In the genomic region with DNA sequence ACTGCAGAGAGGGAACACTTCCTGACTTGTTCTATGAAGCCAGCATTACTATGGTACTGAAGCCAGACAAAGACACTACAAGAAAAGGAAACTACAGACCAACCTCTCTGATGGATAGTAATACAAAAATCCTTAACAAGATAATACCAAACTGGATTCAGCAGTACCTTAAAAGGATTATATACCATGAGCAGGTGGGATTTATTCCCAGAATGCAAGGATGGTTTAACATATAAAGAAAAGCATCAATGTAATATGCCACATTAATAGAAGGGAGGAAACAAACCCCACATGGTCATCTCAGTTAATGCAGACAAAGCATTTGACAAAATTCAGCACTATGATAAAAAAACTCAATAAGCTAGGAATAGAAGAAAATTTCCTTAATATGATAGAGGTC, we compare ENCODE assay signal across 28 cellular contexts. TPM values are rescaled to one million over a fixed set of nuclear protein-coding genes. Genes with fewer than 3 reads are reported as not detected.
A peak's percentile ranks its signal among the peaks of the same experiment; 100 is the strongest.
DNase-seq lines count a peak whose midpoint lies in the region; ATAC-seq, FAIRE-seq and TF ChIP-seq lines count a peak whose summit lies in the region.
"Had no signal": no experiment of that assay in that cellular context is flagged by ENCODE, and none has a peak within 500 bp of the region (broad histone marks: within the 10 kb centered on the region; RNA-seq: fewer than 3 reads in every experiment).

No MANE protein-coding gene starts in this region.

- no peak for ATAC-seq in K562
- ATAC-seq in activated CD4-positive, alpha-beta T cell treated with anti-CD3 and anti-CD28 coated beads for 36 hours = no peak
- ATAC-seq: GM12878 had no signal

- peaks cover 2% of the 10 kb centered on the region for H3K9me3 Mint-ChIP-seq in activated CD4-positive, alpha-beta T cell treated with anti-CD3 and anti-CD28 coated beads for 36 hours (ENCODE audit: low read depth)

- no peak overlapping the region for H3K9ac ChIP-seq in K562 (ENCODE audit: insufficient read depth in 1 of 2, low read depth in 2 of 2, low read length in 2 of 2)
- H3K9ac ChIP-seq: BLaER1 had no signal

- POLR2A ChIA-PET in K562 (lab: Yijun Ruan, JAX) = no interaction called here
- POLR2A ChIA-PET in activated CD4-positive, alpha-beta T cell treated with anti-CD3 and anti-CD28 coated beads for 36 hours (lab: Charles Lee) = no interaction called here

- peaks cover 6% of the 10 kb centered on the region; the same call in 1 of the 2 replicates for H3K9me3 ChIP-seq in K562 (replicated peaks; ENCODE audit: control insufficient read depth, insufficient read depth, low read depth, low read length)
- H3K9me3 ChIP-seq: BE2C had no signal

- CTCF ChIA-PET in K562 (lab: Yijun Ruan, JAX; ENCODE audit: low intra/inter-chr PET ratio) = no interaction called here
- CTCF ChIA-PET in activated CD4-positive, alpha-beta T cell treated with anti-CD3 and anti-CD28 coated beads for 36 hours (lab: Charles Lee) = no interaction called here

- no peaks in the 10 kb centered on the region for H3K36me3 ChIP-seq in K562 (ENCODE audit: control insufficient read depth, insufficient read depth, low read length)
- H3K36me3 ChIP-seq: BE2C, BLaER1 had no signal

- no peak overlapping the region for H3K4me3 Mint-ChIP-seq in activated CD4-positive, alpha-beta T cell treated with anti-CD3 and anti-CD28 coated beads for 36 hours
- H3K4me3 Mint-ChIP-seq: CD14-positive monocyte; CD4-positive, CD25-positive, alpha-beta regulatory T cell; CD8-positive, alpha-beta memory T cell had no signal

- no peak for FAIRE-seq in K562 (lab: Jason Lieb, UNC)
- FAIRE-seq: A204.1, GM12878, GM12892, GM18507 had no signal

- H3K4me3 ChIP-seq in K562 = no peak overlapping the region
- H3K4me3 ChIP-seq: BLaER1, GM12878 had no signal

- H3K4me1 Mint-ChIP-seq in activated CD4-positive, alpha-beta T cell treated with anti-CD3 and anti-CD28 coated beads for 36 hours = peaks cover 13% of the 10 kb centered on the region
- H3K4me1 Mint-ChIP-seq: CD14-positive monocyte; CD4-positive, alpha-beta memory T cell; CD4-positive, CD25-positive, alpha-beta regulatory T cell; CD8-positive, alpha-beta memory T cell had no signal

- no peak overlapping the region for H3K4me2 ChIP-seq in K562 (ENCODE audit: insufficient read depth, low read length)
- H3K4me2 ChIP-seq: BLaER1 had no signal

- H4K20me1 ChIP-seq in K562 (replicated peaks; ENCODE audit: control insufficient read depth, insufficient read depth, low read length) = no peaks in the 10 kb centered on the region
- H4K20me1 ChIP-seq: BLaER1 had no signal

- H2AFZ ChIP-seq in K562 (ENCODE audit: low read depth, low read length) = no peak overlapping the region

- peak; percentile 21 for DNase-seq in NCI-H82 (lab: John Stamatoyannopoulos, UW)
- no peak for DNase-seq in NCI-H82 treated with DMSO at 0.1 percent for 48 hours (lab: John Stamatoyannopoulos, UW; ENCODE audit: unreplicated experiment)
- DNase-seq in K562 (ENCODE audit: extremely low read depth in 1 of 4, low spot score in 3 of 4) = no peak
- DNase-seq in hippocampal formation (lab: John Stamatoyannopoulos, UW) = no peak
- no peak for DNase-seq in activated CD4-positive, alpha-beta T cell treated with anti-CD3 and anti-CD28 coated beads for 36 hours
- DNase-seq: 8988T; ACHN; BE2C; C1 segment of cervical spinal cord; CD4-positive, alpha-beta memory T cell; CD4-positive, CD25-positive, alpha-beta regulatory T cell; CD8-positive, alpha-beta memory T cell; COR-L47; DMS 273 treated with DMSO at 0.1 percent for 48 hours; DMS153; DMS79; DND-41; EL; GDM1 had no signal

- TF ChIP-seq POLR2A in K562 (conservative IDR thresholded peaks at IDR 0.05) = no peak

- H3K27me3 ChIP-seq in K562 (ENCODE audit: control insufficient read depth in 2 of 2, insufficient read depth in 2 of 2, low read length in 2 of 2) = no peaks in the 10 kb centered on the region
- H3K27me3 ChIP-seq: BLaER1 had no signal

- intact Hi-C loops in K562 (cut with micrococcal nuclease) = no loop called here
- intact Hi-C loops in activated CD4-positive, alpha-beta T cell treated with anti-CD3 and anti-CD28 coated beads for 36 hours (cut with DNase I, micrococcal nuclease) = no loop called here

- H3K9me1 ChIP-seq in K562 (ENCODE audit: control insufficient read depth, insufficient read depth, low read length) = no peaks in the 10 kb centered on the region

- no peak overlapping the region for H3K27ac Mint-ChIP-seq in activated CD4-positive, alpha-beta T cell treated with anti-CD3 and anti-CD28 coated beads for 36 hours
- H3K27ac Mint-ChIP-seq: CD14-positive monocyte; CD4-positive, alpha-beta memory T cell; CD4-positive, CD25-positive, alpha-beta regulatory T cell; CD8-positive, alpha-beta memory T cell had no signal

- in situ Hi-C loops in K562 (cut with MboI) = no loop called here

- no TSS peak for BruUV-seq in K562 (replicated peaks; lab: Mats Ljungman, UMichigan)

- H3K27ac ChIP-seq in K562 (ENCODE audit: extremely low read depth, low read depth, low read length) = no peak overlapping the region
- H3K27ac ChIP-seq: BLaER1 had no signal

- TF ChIP-seq EP300 in K562 (IDR thresholded peaks at IDR 0.05; ENCODE audit: low read length) = no peak

- peaks cover 10% of the 10 kb centered on the region for H3K27me3 Mint-ChIP-seq in activated CD4-positive, alpha-beta T cell treated with anti-CD3 and anti-CD28 coated beads for 36 hours

- H3K79me2 ChIP-seq in K562 (ENCODE audit: control insufficient read depth, insufficient read depth, low read length) = no peaks in the 10 kb centered on the region

- no peaks in the 10 kb centered on the region for H3K4me1 ChIP-seq in K562 (replicated peaks in 1 of 2; ENCODE audit: control insufficient read depth in 2 of 2, insufficient read depth in 2 of 2, low read length in 2 of 2)
- H3K4me1 ChIP-seq: BE2C, BLaER1 had no signal

- TF ChIP-seq CTCF in K562 (IDR thresholded peaks at IDR 0.05 in 2 of 3, conservative IDR thresholded peaks at IDR 0.05 in 1 of 3; ENCODE audit: insufficient read depth in 2 of 3, low read depth in 1 of 3, low read length in 3 of 3) = no peak

- H3K36me3 Mint-ChIP-seq in activated CD4-positive, alpha-beta T cell treated with anti-CD3 and anti-CD28 coated beads for 36 hours (ENCODE audit: low read depth) = no peaks in the 10 kb centered on the region
- H3K36me3 Mint-ChIP-seq: CD14-positive monocyte; CD4-positive, CD25-positive, alpha-beta regulatory T cell had no signal

- TF ChIP-seq RAD21 in K562 (CRISPR knock-in tag; conservative IDR thresholded peaks at IDR 0.05 in 1 of 2, IDR thresholded peaks at IDR 0.05 in 1 of 2) = no peak

TF ChIP-seq in K562, 482 proteins besides CTCF, POLR2A, EP300 and RAD21 (continues in another document):
- TF ChIP-seq CBX3 (IDR thresholded peaks at IDR 0.05; ENCODE audit: borderline replicate concordance in 1 of 2, low read length in 2 of 2) (peak in 1 of 2 experiments; percentile 89; a peak in 1 of 3 replicates), KAT8 (IDR thresholded peaks at IDR 0.05; ENCODE audit: low read depth) (no peak), ZNF780A (CRISPR knock-in tag; IDR thresholded peaks at IDR 0.05) (no peak), SPI1 (IDR thresholded peaks at IDR 0.05; ENCODE audit: borderline replicate concordance, low read depth, low read length) (no peak)
- TF ChIP-seq, protein P1, sequence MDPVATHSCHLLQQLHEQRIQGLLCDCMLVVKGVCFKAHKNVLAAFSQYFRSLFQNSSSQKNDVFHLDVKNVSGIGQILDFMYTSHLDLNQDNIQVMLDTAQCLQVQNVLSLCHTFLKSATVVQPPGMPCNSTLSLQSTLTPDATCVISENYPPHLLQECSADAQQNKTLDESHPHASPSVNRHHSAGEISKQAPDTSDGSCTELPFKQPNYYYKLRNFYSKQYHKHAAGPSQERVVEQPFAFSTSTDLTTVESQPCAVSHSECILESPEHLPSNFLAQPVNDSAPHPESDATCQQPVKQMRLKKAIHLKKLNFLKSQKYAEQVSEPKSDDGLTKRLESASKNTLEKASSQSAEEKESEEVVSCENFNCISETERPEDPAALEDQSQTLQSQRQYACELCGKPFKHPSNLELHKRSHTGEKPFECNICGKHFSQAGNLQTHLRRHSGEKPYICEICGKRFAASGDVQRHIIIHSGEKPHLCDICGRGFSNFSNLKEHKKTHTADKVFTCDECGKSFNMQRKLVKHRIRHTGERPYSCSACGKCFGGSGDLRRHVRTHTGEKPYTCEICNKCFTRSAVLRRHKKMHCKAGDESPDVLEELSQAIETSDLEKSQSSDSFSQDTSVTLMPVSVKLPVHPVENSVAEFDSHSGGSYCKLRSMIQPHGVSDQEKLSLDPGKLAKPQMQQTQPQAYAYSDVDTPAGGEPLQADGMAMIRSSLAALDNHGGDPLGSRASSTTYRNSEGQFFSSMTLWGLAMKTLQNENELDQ (CRISPR knock-in tag; IDR thresholded peaks at IDR 0.05; ENCODE audit: borderline replicate concordance) = no peak

RNA-seq across cellular contexts. Expression of gene EBLN1, which starts 47.2 kb away (rescaled TPM):
- total RNA-seq in K562 (2011; cell fraction: chromatin; rRNA removed; ENCODE audit: low replicate concordance) = 0.76 and 3.1 TPM in 2 replicates
- total RNA-seq in K562 (2011; cell fraction: nucleolus; rRNA removed) = 0.67 and 1.1 TPM in 2 replicates
- 0.73 TPM in 1 of 2 replicates, not detected in the other for total RNA-seq in K562 (2011; cell fraction: nucleoplasm; rRNA removed)
- 0.32 and 0.61 TPM in 2 replicates for total RNA-seq in K562 (2014; rRNA removed)
- 0.80 and 0.99 TPM in 2 replicates for total RNA-seq in K562 (2014; rRNA removed; fragmentation: Illumina TruSeq; extraction: Trizol)
- total RNA-seq in K562 (2015; rRNA removed; fragmentation: Illumina TruSeq; extraction: Trizol) = 0.30 and 0.40 TPM in 2 replicates
- 0.95 and 1.1 TPM in 2 replicates for total RNA-seq in K562 (2021)
- polyA plus RNA-seq in K562 (2011; rRNA removed) = 0.06 TPM in 1 of 2 replicates, not detected in the other
- 0.09 TPM in 1 of 2 replicates, not detected in the other for polyA plus RNA-seq in K562 (2011; cell fraction: cytosol; rRNA removed)
- polyA plus RNA-seq in K562 (2011; cell fraction: nucleus; rRNA removed) = not detected in 2 replicates
- polyA plus RNA-seq in K562 (2012) = 0.40 and 0.76 TPM in 2 replicates
- polyA plus RNA-seq in K562 (2014; fragmentation: Illumina TruSeq; extraction: Trizol) = 1.00 and 1.5 TPM in 2 replicates
- polyA plus RNA-seq in K562 (2014; fragmentation: Nextera tagmentation; extraction: Ambion mirVana) = 1 to 10 TPM; 2.5 to 3.1 TPM
- polyA plus RNA-seq in K562 (2014; rRNA removed) = 0.50 and 1.1 TPM in 2 replicates
- not detected in 2 replicates for polyA minus RNA-seq in K562 (2011; rRNA and poly(A)+ RNA removed)
- not detected in 2 replicates for polyA minus RNA-seq in K562 (2011; cell fraction: cytosol; rRNA and poly(A)+ RNA removed)
- polyA minus RNA-seq in K562 (2011; cell fraction: nucleus; rRNA and poly(A)+ RNA removed) = not detected in 2 replicates
- total RNA-seq in activated CD4-positive, alpha-beta T cell treated with anti-CD3 and anti-CD28 coated beads for 36 hours = not detected
- total RNA-seq: A673; CD4-positive, alpha-beta memory T cell; CD4-positive, CD25-positive, alpha-beta regulatory T cell; CD8-positive, alpha-beta memory T cell; Daoy; GM12878 had no signal
- polyA plus RNA-seq: AG04450; CD14-positive monocyte; CD4-positive, alpha-beta memory T cell; CD4-positive, CD25-positive, alpha-beta regulatory T cell; CD8-positive, alpha-beta memory T cell; GM12878 had no signal
